22 cellular contexts compared by ENCODE assay signal in genomic region chr7:37173655-37174054, GRCh38.
"Had no signal": no experiment of that assay in that cellular context is flagged by ENCODE, and none has a peak within 500 bp of the region (broad histone marks: within the 10 kb centered on the region; RNA-seq: fewer than 3 reads in every experiment).

No MANE protein-coding gene starts in this region.

- H3K9me3 Mint-ChIP-seq: activated B cell treated with CpG ODN at 0.5 μM for 24 hours; activated T-cell treated with anti-CD3 and anti-CD28 coated beads, Interleukin-2, amount 50 U/mL, for 4 hours; dendritic cell treated with granulocyte-macrophage colony-stimulating factor and Interleukin-4, amounts not matched to agents 40 ng/mL and 50 ng/mL, for 4 days had no signal

- H3K4me1 Mint-ChIP-seq: activated B cell treated with CpG ODN at 0.5 μM for 24 hours had no signal

- DNase-seq: activated B cell treated with CpG ODN at 0.5 μM for 24 hours; activated CD4-positive, alpha-beta T cell treated with anti-CD3 and anti-CD28 coated beads for 36 hours; activated CD8-positive, alpha-beta memory T cell treated with anti-CD3 and anti-CD28 coated beads, Interleukin-2, amount 50 U/mL, for 48 hours; activated effector memory CD4-positive, alpha-beta T cell treated with anti-CD3 and anti-CD28 coated beads, Interleukin-2, amount 50 U/mL, for 16 hours; activated naive CD4-positive, alpha-beta T cell treated with anti-CD3 and anti-CD28 coated beads, Interleukin-2, amount 50 U/mL, for 16 hours; activated T-cell treated with anti-CD3 and anti-CD28 coated beads, Interleukin-2, amount 50 U/mL, for 4 hours; aorta; effector CD8-positive, alpha-beta T cell; foreskin melanocyte; left ventricle myocardium inferior; nephron progenitor cell; pancreas; psoas muscle; right cardiac atrium; stimulated activated CD4-positive, alpha-beta T cell treated with anti-CD3 and anti-CD28 coated beads, Interleukin-4, amount 100 ng/mL, for 24 hours; stimulated activated naive CD4-positive, alpha-beta T cell treated with Interleukin-2 at 50 U/mL for 16 hours; substantia nigra; thyroid gland had no signal

- H3K9me3 ChIP-seq: left ventricle myocardium inferior, pancreas, psoas muscle, thyroid gland had no signal

- H3K4me3 Mint-ChIP-seq: activated B cell treated with CpG ODN at 0.5 μM for 24 hours; activated CD4-positive, alpha-beta T cell treated with anti-CD3 and anti-CD28 coated beads for 36 hours; activated T-cell treated with anti-CD3 and anti-CD28 coated beads, Interleukin-2, amount 50 U/mL, for 4 hours; brain; dendritic cell treated with granulocyte-macrophage colony-stimulating factor and Interleukin-4, amounts not matched to agents 40 ng/mL and 50 ng/mL, for 4 days; nephron progenitor cell had no signal

- H3K4me1 ChIP-seq: psoas muscle, thyroid gland had no signal

- H3K27ac ChIP-seq: left ventricle myocardium inferior, pancreas, psoas muscle, SK-N-MC, thyroid gland had no signal

- H3K27ac Mint-ChIP-seq: activated B cell treated with CpG ODN at 0.5 μM for 24 hours; activated CD4-positive, alpha-beta T cell treated with anti-CD3 and anti-CD28 coated beads for 36 hours; brain; dendritic cell treated with granulocyte-macrophage colony-stimulating factor and Interleukin-4, amounts not matched to agents 40 ng/mL and 50 ng/mL, for 4 days; nephron progenitor cell had no signal

- H3K27me3 ChIP-seq: pancreas, thyroid gland had no signal

- H3K4me3 ChIP-seq: left ventricle myocardium inferior, pancreas, psoas muscle, SK-N-MC, thyroid gland had no signal

- ATAC-seq: activated CD4-positive, alpha-beta T cell treated with anti-CD3 and anti-CD28 coated beads for 36 hours; activated T-cell treated with anti-CD3 and anti-CD28 coated beads, Interleukin-2, amount 50 U/mL, for 4 hours; esophagus mucosa; pancreas; psoas muscle had no signal

- H3K36me3 ChIP-seq: pancreas had no signal

- H3K27me3 Mint-ChIP-seq: activated B cell treated with CpG ODN at 0.5 μM for 24 hours; activated CD4-positive, alpha-beta T cell treated with anti-CD3 and anti-CD28 coated beads for 36 hours; dendritic cell treated with granulocyte-macrophage colony-stimulating factor and Interleukin-4, amounts not matched to agents 40 ng/mL and 50 ng/mL, for 4 days had no signal
